Comparison of ENCODE assay signal across 21 cellular contexts in genomic region chr5:167953151-167953788, GRCh38.
DNase-seq lines count a peak whose midpoint lies in the region; ATAC-seq and TF ChIP-seq lines count a peak whose summit lies in the region.
"Had no signal": no experiment of that assay in that cellular context is flagged by ENCODE, and none has a peak within 500 bp of the region (broad histone marks: within the 10 kb centered on the region; RNA-seq: fewer than 3 reads in every experiment).

No MANE protein-coding gene starts in this region.

- H3K79me2 ChIP-seq in SK-N-SH (ENCODE audit: insufficient read depth) = no peaks in the 10 kb centered on the region

- H3K4me3 Mint-ChIP-seq in type B pancreatic cell = peak overlapping the region; percentile 37
- H3K4me3 Mint-ChIP-seq in activated T-cell treated with anti-CD3 and anti-CD28 coated beads, Interleukin-2, amount 50 U/mL, for 4 hours = no peak overlapping the region
- H3K4me3 Mint-ChIP-seq: activated CD4-positive, alpha-beta T cell treated with anti-CD3 and anti-CD28 coated beads, Interleukin-2, amount 10 ng/mL, durations not matched to agents 24 days and 14 days; CD14-positive monocyte; natural killer cell treated with Interleukin-12 subunit alpha and Interleukin-12 subunit beta and Interleukin-15 and Interleukin-18, amount 100 ng/mL, for 72 hours; stimulated activated effector memory CD8-positive, alpha-beta T cell treated with anti-CD3 and anti-CD28 coated beads, Interleukin-12 subunit alpha, Interleukin-12 subunit beta, amount 100 ng/mL, for 72 hours had no signal

- no peak overlapping the region for H3K4me2 ChIP-seq in SK-N-SH

- H3K27me3 ChIP-seq in SK-N-SH (ENCODE audit: insufficient read depth) (no peaks in the 10 kb centered on the region), suprapubic skin (no peaks in the 10 kb centered on the region)

- H3K27ac Mint-ChIP-seq in type B pancreatic cell = peak overlapping the region; percentile 43
- H3K27ac Mint-ChIP-seq: activated CD4-positive, alpha-beta T cell treated with anti-CD3 and anti-CD28 coated beads, Interleukin-2, amount 10 ng/mL, durations not matched to agents 24 days and 14 days; natural killer cell treated with Interleukin-12 subunit alpha and Interleukin-12 subunit beta and Interleukin-15 and Interleukin-18, amount 100 ng/mL, for 72 hours; stimulated activated effector memory CD8-positive, alpha-beta T cell treated with anti-CD3 and anti-CD28 coated beads, Interleukin-12 subunit alpha, Interleukin-12 subunit beta, amount 100 ng/mL, for 72 hours had no signal

- TF ChIP-seq EP300 in SK-N-SH (IDR thresholded peaks at IDR 0.05; ENCODE audit: borderline replicate concordance in 1 of 2, low read depth in 1 of 2, low read length in 1 of 2) (no peak), suprapubic skin (IDR thresholded peaks at IDR 0.05) (no peak)

- CTCF ChIA-PET in SK-N-SH (lab: Yijun Ruan, JAX) = interaction anchor here (0.6 to 1.6 kb wide), 2 partner anchors 9 to 25 kb away, joined by 3 to 4 read pairs; no protein-coding TSS in a partner anchor

- H3K36me3 ChIP-seq in SK-N-SH (replicated peaks in 1 of 2; ENCODE audit: control insufficient read depth in 1 of 2, insufficient read depth in 2 of 2, low read length in 1 of 2) = no peaks in the 10 kb centered on the region
- H3K36me3 ChIP-seq in suprapubic skin = no peaks in the 10 kb centered on the region
- H3K36me3 ChIP-seq: thoracic aorta had no signal

- WGBS in SK-N-SH (ENCODE audit: low lambda C conversion rate) = 45% methylated on average over 4 of the region's 4 CpGs
- 67% methylated on average over 4 of the region's 4 CpGs for WGBS in suprapubic skin

- H3K27me3 Mint-ChIP-seq in type B pancreatic cell = peaks cover 21% of the 10 kb centered on the region
- H3K27me3 Mint-ChIP-seq in activated T-cell treated with anti-CD3 and anti-CD28 coated beads, Interleukin-2, amount 50 U/mL, for 4 hours (ENCODE audit: low read depth) = no peaks in the 10 kb centered on the region
- H3K27me3 Mint-ChIP-seq: activated CD4-positive, alpha-beta T cell treated with anti-CD3 and anti-CD28 coated beads, Interleukin-2, amount 10 ng/mL, durations not matched to agents 24 days and 14 days had no signal

- H3K4me1 ChIP-seq in SK-N-SH (ENCODE audit: control insufficient read depth in 1 of 2, insufficient read depth in 2 of 2, low read depth in 1 of 2, low read length in 1 of 2) = peaks cover 0 to 2% of the 10 kb centered on the region in 2 experiments; a peak in 1 of 4 replicates
- peaks cover 16% of the 10 kb centered on the region for H3K4me1 ChIP-seq in suprapubic skin

- ATAC-seq in SK-N-SH treated with all-trans-retinoic acid at 6 μM for 48 hours = no peak
- ATAC-seq in activated T-cell treated with anti-CD3 and anti-CD28 coated beads, Interleukin-2, amount 50 U/mL, for 4 hours = no peak
- ATAC-seq: stimulated activated effector memory CD8-positive, alpha-beta T cell treated with anti-CD3 and anti-CD28 coated beads, Interleukin-12 subunit alpha, Interleukin-12 subunit beta, amount 100 ng/mL, for 72 hours had no signal

- peaks cover 19% of the 10 kb centered on the region for H3K36me3 Mint-ChIP-seq in type B pancreatic cell
- no peaks in the 10 kb centered on the region for H3K36me3 Mint-ChIP-seq in activated T-cell treated with anti-CD3 and anti-CD28 coated beads, Interleukin-2, amount 50 U/mL, for 4 hours (ENCODE audit: insufficient read depth)
- H3K36me3 Mint-ChIP-seq: CD14-positive monocyte; stimulated activated effector memory CD8-positive, alpha-beta T cell treated with anti-CD3 and anti-CD28 coated beads, Interleukin-12 subunit alpha, Interleukin-12 subunit beta, amount 100 ng/mL, for 72 hours had no signal

- no peak overlapping the region for H3K27ac ChIP-seq in SK-N-SH (ENCODE audit: low read depth in 2 of 2, low read length in 1 of 2)
- H3K27ac ChIP-seq in suprapubic skin = no peak overlapping the region
- H3K27ac ChIP-seq: thoracic aorta had no signal

- H3K4me3 ChIP-seq in SK-N-SH (ENCODE audit: low read depth in 2 of 2, low read length in 1 of 2) = no peak overlapping the region
- H3K4me3 ChIP-seq in suprapubic skin = no peak overlapping the region
- H3K4me3 ChIP-seq: thoracic aorta had no signal

- peak; percentile 17 for DNase-seq in SK-N-SH
- peak; percentile 17 for DNase-seq in SW480 (ENCODE audit: low spot score)
- DNase-seq in islet precursor cell = peak; percentile 93
- no peak for DNase-seq in type B pancreatic cell (ENCODE audit: extremely low spot score, unreplicated experiment)
- DNase-seq in suprapubic skin (ENCODE audit: low spot score in 2 of 2) = no peak
- no peak for DNase-seq in HPDE6-E6E7 (ENCODE audit: extremely low spot score)
- DNase-seq in activated T-cell treated with anti-CD3 and anti-CD28 coated beads, Interleukin-2, amount 50 U/mL, for 4 hours = no peak
- DNase-seq: activated CD4-positive, alpha-beta T cell treated with anti-CD3 and anti-CD28 coated beads, Interleukin-2, amount 10 ng/mL, durations not matched to agents 24 days and 14 days; activated CD8-positive, alpha-beta memory T cell treated with anti-CD3 and anti-CD28 coated beads, Interleukin-2, amount 50 U/mL, for 4 hours; activated effector memory CD4-positive, alpha-beta T cell treated with anti-CD3 and anti-CD28 coated beads, Interleukin-2, amount 50 U/mL, for 16 hours; central memory CD4-positive, alpha-beta T cell; DMS79 treated with DMSO at 0.1 percent for 48 hours; effector memory CD4-positive, alpha-beta T cell; glutamatergic neuron; NCI-H2029 treated with DMSO at 0.1 percent for 48 hours; NCI-H510A treated with DMSO at 0.1 percent for 48 hours had no signal

- no peaks in the 10 kb centered on the region for H3K9me2 ChIP-seq in SK-N-SH

- H3K9me3 ChIP-seq in SK-N-SH = no peaks in the 10 kb centered on the region
- H3K9me3 ChIP-seq in suprapubic skin = peaks cover 1% of the 10 kb centered on the region
- H3K9me3 ChIP-seq: thoracic aorta had no signal

- no peak overlapping the region for H3K9ac ChIP-seq in SK-N-SH

- peaks cover 45% of the 10 kb centered on the region for H3K4me1 Mint-ChIP-seq in type B pancreatic cell (ENCODE audit: unreplicated experiment)
- H3K4me1 Mint-ChIP-seq in activated T-cell treated with anti-CD3 and anti-CD28 coated beads, Interleukin-2, amount 50 U/mL, for 4 hours (ENCODE audit: low read depth) = peaks cover 2% of the 10 kb centered on the region
- H3K4me1 Mint-ChIP-seq: activated CD4-positive, alpha-beta T cell treated with anti-CD3 and anti-CD28 coated beads, Interleukin-2, amount 10 ng/mL, durations not matched to agents 24 days and 14 days; CD14-positive monocyte; stimulated activated effector memory CD8-positive, alpha-beta T cell treated with anti-CD3 and anti-CD28 coated beads, Interleukin-12 subunit alpha, Interleukin-12 subunit beta, amount 100 ng/mL, for 72 hours had no signal

- no peak for TF ChIP-seq RAD21 in SK-N-SH (IDR thresholded peaks at IDR 0.05; ENCODE audit: low read length)

- H3F3A ChIP-seq in SK-N-SH (replicated peaks; ENCODE audit: insufficient read depth) = no peaks in the 10 kb centered on the region

- POLR2A ChIA-PET in SK-N-SH (lab: Yijun Ruan, JAX) = no interaction called here

- H4K20me1 ChIP-seq in SK-N-SH (ENCODE audit: insufficient read depth) = no peaks in the 10 kb centered on the region

- H3K9me3 Mint-ChIP-seq in type B pancreatic cell = peaks cover 11% of the 10 kb centered on the region
- H3K9me3 Mint-ChIP-seq in activated T-cell treated with anti-CD3 and anti-CD28 coated beads, Interleukin-2, amount 50 U/mL, for 4 hours = peaks cover 10% of the 10 kb centered on the region
- H3K9me3 Mint-ChIP-seq: activated CD4-positive, alpha-beta T cell treated with anti-CD3 and anti-CD28 coated beads, Interleukin-2, amount 10 ng/mL, durations not matched to agents 24 days and 14 days had no signal

- no peak overlapping the region for H2AFZ ChIP-seq in SK-N-SH (ENCODE audit: low read depth)

- no peak for TF ChIP-seq CTCF in SK-N-SH (IDR thresholded peaks at IDR 0.05)
- no peak for TF ChIP-seq CTCF in type B pancreatic cell (conservative IDR thresholded peaks at IDR 0.05)
- TF ChIP-seq CTCF in suprapubic skin (IDR thresholded peaks at IDR 0.05) = no peak

- TF ChIP-seq POLR2A in suprapubic skin (IDR thresholded peaks at IDR 0.05) = no peak

TF ChIP-seq in SK-N-SH, 30 proteins besides CTCF, POLR2A, EP300 and RAD21 (continues in another document):
- TF ChIP-seq ELF1 (IDR thresholded peaks at IDR 0.05) (no peak), RXRA (IDR thresholded peaks at IDR 0.05; ENCODE audit: borderline replicate concordance, low read depth) (no peak), SIN3A (IDR thresholded peaks at IDR 0.05; ENCODE audit: borderline replicate concordance, low read depth, low read length) (no peak), FOSL2 (IDR thresholded peaks at IDR 0.05; ENCODE audit: borderline replicate concordance, low read depth) (no peak)

TF ChIP-seq in SK-N-SH treated with all-trans-retinoic acid at 6 μM for 48 hours, 23 proteins besides CTCF, POLR2A, EP300 and RAD21 (continues in another document):
- no peak for TF ChIP-seq TCF4 (CRISPR knock-in tag; IDR thresholded peaks at IDR 0.05; ENCODE audit: borderline replicate concordance)
- TF ChIP-seq RARB (CRISPR knock-in tag; IDR thresholded peaks at IDR 0.05) = no peak
- no peak for TF ChIP-seq ZNF70 (CRISPR knock-in tag; IDR thresholded peaks at IDR 0.05)
- no peak for TF ChIP-seq ESRRG (CRISPR knock-in tag; IDR thresholded peaks at IDR 0.05)
- TF ChIP-seq ZC3H10 (CRISPR knock-in tag; IDR thresholded peaks at IDR 0.05) = no peak
- no peak for TF ChIP-seq OSR1 (CRISPR knock-in tag; IDR thresholded peaks at IDR 0.05)
- TF ChIP-seq ZFP30 (CRISPR knock-in tag; IDR thresholded peaks at IDR 0.05) = no peak
- no peak for TF ChIP-seq PPARA (CRISPR knock-in tag; IDR thresholded peaks at IDR 0.05; ENCODE audit: borderline replicate concordance)
- TF ChIP-seq, protein P1, sequence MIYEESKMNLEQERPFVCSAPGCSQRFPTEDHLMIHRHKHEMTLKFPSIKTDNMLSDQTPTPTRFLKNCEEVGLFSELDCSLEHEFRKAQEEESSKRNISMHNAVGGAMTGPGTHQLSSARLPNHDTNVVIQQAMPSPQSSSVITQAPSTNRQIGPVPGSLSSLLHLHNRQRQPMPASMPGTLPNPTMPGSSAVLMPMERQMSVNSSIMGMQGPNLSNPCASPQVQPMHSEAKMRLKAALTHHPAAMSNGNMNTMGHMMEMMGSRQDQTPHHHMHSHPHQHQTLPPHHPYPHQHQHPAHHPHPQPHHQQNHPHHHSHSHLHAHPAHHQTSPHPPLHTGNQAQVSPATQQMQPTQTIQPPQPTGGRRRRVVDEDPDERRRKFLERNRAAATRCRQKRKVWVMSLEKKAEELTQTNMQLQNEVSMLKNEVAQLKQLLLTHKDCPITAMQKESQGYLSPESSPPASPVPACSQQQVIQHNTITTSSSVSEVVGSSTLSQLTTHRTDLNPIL (CRISPR knock-in tag; IDR thresholded peaks at IDR 0.05; ENCODE audit: low read depth) = no peak
- no peak for TF ChIP-seq ZFP3 (CRISPR knock-in tag; IDR thresholded peaks at IDR 0.05)
- TF ChIP-seq ARNTL (CRISPR knock-in tag; IDR thresholded peaks at IDR 0.05; ENCODE audit: borderline replicate concordance, low read depth) = no peak
- TF ChIP-seq BACH2 (CRISPR knock-in tag; IDR thresholded peaks at IDR 0.05; ENCODE audit: borderline replicate concordance) = no peak
- no peak for TF ChIP-seq GLIS3 (CRISPR knock-in tag; IDR thresholded peaks at IDR 0.05)
- TF ChIP-seq SNAI2 (CRISPR knock-in tag; IDR thresholded peaks at IDR 0.05) = no peak

Comparison
In these comparisons a context has a peak if more than half of its experiments do, and no peak if none do; other contexts are left out.
1. DNase-seq: peak in SK-N-SH (single experiment), SW480 (single experiment) and islet precursor cell (single experiment); none in type B pancreatic cell (single experiment), suprapubic skin (0 of 2), HPDE6-E6E7 (single experiment) and activated T-cell treated with anti-CD3 and anti-CD28 coated beads, Interleukin-2, amount 50 U/mL, for 4 hours (single experiment).